In genomic region chr21:44836666-44837471, GRCh38 we compare ENCODE assay signal across 8 cellular contexts. TPM values are rescaled to one million over a fixed set of nuclear protein-coding genes. Genes with fewer than 3 reads are reported as not detected.
DNase-seq lines count a peak whose midpoint lies in the region; ATAC-seq and TF ChIP-seq lines count a peak whose summit lies in the region.

No MANE protein-coding gene starts in this region.

- H3K4me3 Mint-ChIP-seq in chondrocyte (ENCODE audit: unreplicated experiment) (no peak overlapping the region), immature natural killer cell (no peak overlapping the region)

- H3K9me3 ChIP-seq in osteoblast (ENCODE audit: low read depth, low read length): no peaks in the 10 kb centered on the region

- peak overlapping the region; percentile 3 for H3K4me2 ChIP-seq in osteoblast (ENCODE audit: insufficient read depth, low read length)

- H3K27ac ChIP-seq in osteoblast (ENCODE audit: low read depth, low read length): no peak overlapping the region

- no peaks in the 10 kb centered on the region for H3K36me3 Mint-ChIP-seq in chondrocyte (ENCODE audit: low read depth)
- H3K36me3 Mint-ChIP-seq in immature natural killer cell: no peaks in the 10 kb centered on the region

- no peaks in the 10 kb centered on the region for H3K79me2 ChIP-seq in osteoblast (ENCODE audit: insufficient read depth, low read length)

- H3K27ac Mint-ChIP-seq in chondrocyte (ENCODE audit: unreplicated experiment) (no peak overlapping the region), immature natural killer cell (no peak overlapping the region)

- no peaks in the 10 kb centered on the region for H3K9me3 Mint-ChIP-seq in chondrocyte (ENCODE audit: low read depth)
- H3K9me3 Mint-ChIP-seq in immature natural killer cell: no peaks in the 10 kb centered on the region

- no peak for ATAC-seq in HG03280 (IDR thresholded peaks at IDR 0.05; ENCODE audit: unreplicated experiment)

- peaks cover 3% of the 10 kb centered on the region for H3K27me3 ChIP-seq in osteoblast (ENCODE audit: insufficient read depth, low read length)

- H3K27me3 Mint-ChIP-seq in chondrocyte (ENCODE audit: low read depth) (peaks cover 5% of the 10 kb centered on the region), immature natural killer cell (ENCODE audit: low read depth in 3 of 3) (peaks cover 1 to 10% (median 2%) of the 10 kb centered on the region in 3 donors)

- H3K4me1 ChIP-seq in osteoblast (ENCODE audit: insufficient read depth, low read length): peaks cover 4% of the 10 kb centered on the region

- no peaks in the 10 kb centered on the region for H4K20me1 ChIP-seq in osteoblast (ENCODE audit: insufficient read depth, low read length)

- DNase-seq in ELR (ENCODE audit: low read depth) (peak; percentile 56), NCI-H2171 (lab: John Stamatoyannopoulos, UW) (peak; percentile 71), chondrocyte (ENCODE audit: low spot score) (peak; percentile 91), osteoblast (ENCODE audit: insufficient read length, low spot score, missing footprints) (peak; percentile 92), immature natural killer cell (no peak), GM10266 (ENCODE audit: extremely low spot score) (no peak)
- DNase-seq in activated T-cell treated with anti-CD3 and anti-CD28 coated beads, Interleukin-2, amount 50 U/mL, for 1 hour: no peak

- TF ChIP-seq CTCF in chondrocyte (IDR thresholded peaks at IDR 0.05): no peak
- TF ChIP-seq CTCF in osteoblast (IDR thresholded peaks at IDR 0.05; ENCODE audit: extremely low read depth, low read depth, low read length): no peak
- no peak for TF ChIP-seq CTCF in GM10266 (IDR thresholded peaks at IDR 0.05; ENCODE audit: control insufficient read depth, insufficient read depth, low read depth, missing control alignments)

- no peak overlapping the region for H3K4me3 ChIP-seq in osteoblast (ENCODE audit: insufficient read depth, low read length)

- H3K4me1 Mint-ChIP-seq in chondrocyte (ENCODE audit: low read depth) (peaks cover 9% of the 10 kb centered on the region), immature natural killer cell (no peaks in the 10 kb centered on the region)

- no peaks in the 10 kb centered on the region for H3K36me3 ChIP-seq in osteoblast (ENCODE audit: insufficient read depth, low read length)

- H2AFZ ChIP-seq in osteoblast (ENCODE audit: low read length): peak overlapping the region; percentile 77

RNA-seq across cellular contexts. Expression of gene SUMO3, which starts 19.0 kb away (rescaled TPM):
- total RNA-seq in chondrocyte (51.3 to 60.3 TPM (median 52.3 TPM) in 3 replicates), osteoblast (80.7 and 82.8 TPM in 2 replicates)
- 10 to 100 TPM; 85.2 to 95.7 (median 87.4) TPM for polyA plus RNA-seq in immature natural killer cell

RNA-seq across cellular contexts. Expression of gene UBE2G2, which starts 35.2 kb away (rescaled TPM):
- total RNA-seq in chondrocyte: 48.5 to 75.5 TPM (median 54.8 TPM) in 3 replicates
- 75.3 and 94.3 TPM in 2 replicates for total RNA-seq in osteoblast
- polyA plus RNA-seq in immature natural killer cell: 10 to 100 TPM; 43.6 to 62.9 (median 56.2) TPM

RNA-seq across cellular contexts. Expression of gene PTTG1IP, which starts 36.6 kb away (rescaled TPM):
- 225 to 333 TPM (median 329 TPM) in 3 replicates for total RNA-seq in chondrocyte
- total RNA-seq in osteoblast: 413 and 480 TPM in 2 replicates
- polyA plus RNA-seq in immature natural killer cell: 100 to 1,000 TPM in 1 of 3 donors, 10 to 100 TPM in 2; 67.7 to 103 (median 92.9) TPM

Comparison
In these comparisons a context has a peak if more than half of its experiments do, and no peak if none do; other contexts are left out.
1. DNase-seq: peak in ELR (single experiment), NCI-H2171 (single experiment), chondrocyte (single experiment) and osteoblast (single experiment); none in activated T-cell treated with anti-CD3 and anti-CD28 coated beads, Interleukin-2, amount 50 U/mL, for 1 hour (single experiment), immature natural killer cell (0 of 3) and GM10266 (single experiment).